In the genomic region with DNA sequence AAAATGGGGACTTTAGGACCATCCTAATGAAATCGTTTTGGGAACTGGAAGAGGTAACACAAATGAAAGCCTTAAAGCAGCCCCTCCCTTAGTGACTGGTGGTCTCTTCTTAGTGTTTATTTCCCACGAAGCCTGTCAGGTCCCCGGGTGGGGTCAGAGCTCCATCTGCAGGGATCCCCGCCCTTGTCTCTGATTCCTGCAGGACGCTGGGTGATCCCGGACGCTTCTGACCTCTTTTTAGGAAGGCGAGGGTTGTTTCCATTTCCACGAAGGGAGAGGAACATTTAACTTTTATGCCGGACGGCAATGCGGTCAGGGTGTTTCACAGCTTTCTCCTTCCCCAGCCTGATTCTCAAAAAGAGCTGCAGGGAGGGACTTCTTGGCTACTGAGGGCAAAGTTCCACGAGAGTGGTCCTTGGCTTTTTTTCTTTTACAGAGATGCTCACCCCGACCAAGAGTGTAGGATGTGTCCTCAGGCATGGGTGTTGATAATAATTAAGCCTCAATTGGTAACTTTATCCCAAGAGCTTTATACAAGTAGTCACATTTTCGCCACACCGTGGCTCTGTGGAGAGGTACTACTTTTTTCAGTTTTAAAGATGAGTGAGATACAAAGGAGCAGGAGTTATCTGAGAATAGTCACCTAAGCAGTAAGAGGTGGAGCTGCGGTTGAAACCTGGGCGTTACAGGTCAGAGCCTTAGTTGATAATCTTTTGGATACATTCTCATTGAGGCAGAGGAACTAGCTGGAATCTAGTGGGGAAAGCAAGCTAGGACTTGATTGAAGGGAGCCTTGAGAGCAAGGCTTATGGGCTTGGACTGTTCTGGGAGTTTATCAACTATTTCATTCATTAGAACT, we compare ENCODE assay signal across 8 cellular contexts. TPM values are rescaled to one million over a fixed set of nuclear protein-coding genes. Genes with fewer than 3 reads are reported as not detected.
A peak's percentile ranks its signal among the peaks of the same experiment; 100 is the strongest.
DNase-seq lines count a peak whose midpoint lies in the region; ATAC-seq and TF ChIP-seq lines count a peak whose summit lies in the region.

No MANE protein-coding gene starts in this region.

- peak overlapping the region in 1 of 2 donors; percentile 48 for H3K27ac ChIP-seq in ascending aorta

- DNase-seq in AG09319 (ENCODE audit: extremely low read depth, low read depth) (no peak), HCEC 1CT (peak; percentile 10), ascending aorta (ENCODE audit: low spot score in 2 of 2) (no peak), immature natural killer cell (peak in 1 of 3 donors; percentile 3), T1000 (lab: John Stamatoyannopoulos, UW) (no peak), T-helper 9 cell (no peak)
- DNase-seq in stimulated activated naive B cell treated with anti-CD40 and anti-IgM and Interleukin-4, amounts not matched to agents 10 μg/mL and 1 μg/mL and 100 μg/mL, for 72 hours: no peak

- peaks cover under 1 to 13% of the 10 kb centered on the region in 2 donors for H3K9me3 ChIP-seq in ascending aorta

- peaks cover 10 to 20% (median 18%) of the 10 kb centered on the region in 3 donors for H3K36me3 Mint-ChIP-seq in immature natural killer cell
- H3K36me3 Mint-ChIP-seq in stimulated activated naive B cell treated with anti-CD40 and anti-IgM and Interleukin-4, amounts not matched to agents 10 μg/mL and 1 μg/mL and 100 μg/mL, for 72 hours: peaks cover 23 to 47% of the 10 kb centered on the region in 2 donors

- peak overlapping the region in 5 of 6 donors; percentile 82 to 90 (median 89) for H3K27ac Mint-ChIP-seq in immature natural killer cell
- H3K27ac Mint-ChIP-seq in stimulated activated naive B cell treated with anti-CD40 and anti-IgM and Interleukin-4, amounts not matched to agents 10 μg/mL and 1 μg/mL and 100 μg/mL, for 72 hours: peak overlapping the region; percentile 93

- H3K4me1 ChIP-seq in ascending aorta: peaks cover 0 to 9% of the 10 kb centered on the region in 2 donors

- ATAC-seq in stimulated activated naive B cell treated with anti-CD40 and anti-IgM and Interleukin-4, amounts not matched to agents 10 μg/mL and 1 μg/mL and 100 μg/mL, for 72 hours (replicated peaks): peak in 1 of 2 donors; percentile 20
- no peak for ATAC-seq in HG03045 (IDR thresholded peaks at IDR 0.05; ENCODE audit: unreplicated experiment)

- peaks cover 0 to 16% of the 10 kb centered on the region in 2 donors for H3K36me3 ChIP-seq in ascending aorta

- peak overlapping the region; percentile 89 to 96 (median 95) for H3K4me3 Mint-ChIP-seq in immature natural killer cell
- H3K4me3 Mint-ChIP-seq in stimulated activated naive B cell treated with anti-CD40 and anti-IgM and Interleukin-4, amounts not matched to agents 10 μg/mL and 1 μg/mL and 100 μg/mL, for 72 hours: peak overlapping the region; percentile 88 to 91

- peak overlapping the region; percentile 44 to 79 for H3K4me3 ChIP-seq in ascending aorta

- TF ChIP-seq CTCF in AG09319 (IDR thresholded peaks at IDR 0.05; ENCODE audit: low read depth, low read length) (peak; percentile 14), ascending aorta (IDR thresholded peaks at IDR 0.05) (no peak)

- H3K27me3 ChIP-seq in ascending aorta: no peaks in the 10 kb centered on the region

- H3K27me3 Mint-ChIP-seq in immature natural killer cell (ENCODE audit: low read depth in 3 of 3): peaks cover 0 to 9% (median 2%) of the 10 kb centered on the region in 3 donors
- no peaks in the 10 kb centered on the region for H3K27me3 Mint-ChIP-seq in stimulated activated naive B cell treated with anti-CD40 and anti-IgM and Interleukin-4, amounts not matched to agents 10 μg/mL and 1 μg/mL and 100 μg/mL, for 72 hours

- peaks cover 25 to 26% of the 10 kb centered on the region in 2 donors for H3K4me1 Mint-ChIP-seq in immature natural killer cell
- H3K4me1 Mint-ChIP-seq in stimulated activated naive B cell treated with anti-CD40 and anti-IgM and Interleukin-4, amounts not matched to agents 10 μg/mL and 1 μg/mL and 100 μg/mL, for 72 hours: peaks cover 18 to 21% of the 10 kb centered on the region in 2 donors

- peaks cover 11 to 27% (median 17%) of the 10 kb centered on the region in 6 donors for H3K9me3 Mint-ChIP-seq in immature natural killer cell
- peaks cover 11 to 23% of the 10 kb centered on the region in 2 donors for H3K9me3 Mint-ChIP-seq in stimulated activated naive B cell treated with anti-CD40 and anti-IgM and Interleukin-4, amounts not matched to agents 10 μg/mL and 1 μg/mL and 100 μg/mL, for 72 hours

- intact Hi-C loops in ascending aorta (cut with DNase I): loop anchor here (1.0 to 5.0 kb wide), 3 partner anchors 21 to 70 kb away; partner anchors contain the start of genes ZNF224 and ZNF230

RNA-seq across cellular contexts. Expression of gene ZNF284, which starts 0.8 kb away (rescaled TPM):
- 0.21 TPM for total RNA-seq in ascending aorta
- polyA plus RNA-seq in immature natural killer cell: under 1 TPM; 0.24 to 0.99 (median 0.84) TPM

RNA-seq across cellular contexts. Expression of gene ZNF223, which starts 20.9 kb away (rescaled TPM):
- not detected for total RNA-seq in ascending aorta
- polyA plus RNA-seq in immature natural killer cell: 1 to 10 TPM; 1.7 to 2.5 (median 2.3) TPM

RNA-seq across cellular contexts. Expression of gene ZNF224, which starts 21.4 kb away (rescaled TPM):
- total RNA-seq in ascending aorta: 119 TPM
- polyA plus RNA-seq in immature natural killer cell: 10 to 100 TPM in 1 of 3 donors, 1 to 10 TPM in 2; 5.8 to 11.6 (median 7.2) TPM

RNA-seq across cellular contexts. Expression of gene ZNF225, which starts 40.4 kb away (rescaled TPM):
- 3.3 TPM for total RNA-seq in ascending aorta
- 1 to 10 TPM; 1.2 to 4.8 (median 2.4) TPM for polyA plus RNA-seq in immature natural killer cell

RNA-seq across cellular contexts. Expression of gene ZNF222, which starts 47.6 kb away (rescaled TPM):
- total RNA-seq in ascending aorta: 0.43 TPM
- 1 to 10 TPM in 2 of 3 donors, not detected in 1; 2.3 to 3.4 TPM for polyA plus RNA-seq in immature natural killer cell
